In the genomic region with DNA sequence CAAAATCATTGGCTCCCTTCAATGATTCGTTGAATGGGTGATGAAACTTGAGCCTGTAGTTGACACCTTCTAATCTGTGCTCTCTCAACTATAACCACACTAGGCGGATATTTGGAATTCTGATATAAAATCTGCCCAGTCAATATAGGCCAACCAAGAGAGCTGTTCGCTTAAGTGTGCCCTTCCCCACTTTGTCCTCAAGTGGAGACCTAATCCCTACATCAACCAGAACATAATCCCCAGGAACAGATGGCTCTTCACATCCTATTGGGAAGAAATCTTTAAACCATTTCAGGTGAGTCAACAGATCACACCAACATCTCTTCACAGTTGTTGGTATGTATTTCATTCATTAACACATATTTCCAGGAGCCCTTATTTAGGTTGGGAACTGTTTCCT, we compare ENCODE assay signal across 1 cellular context. TPM values are rescaled to one million over a fixed set of nuclear protein-coding genes. Genes with fewer than 3 reads are reported as not detected.
"Had no signal": no experiment of that assay in that cellular context is flagged by ENCODE, and none has a peak within 500 bp of the region (broad histone marks: within the 10 kb centered on the region; RNA-seq: fewer than 3 reads in every experiment).

No MANE protein-coding gene starts in this region.

RNA-seq across cellular contexts. Expression of a gene that starts 33.4 kb away (rescaled TPM):
- total RNA-seq: RPMI7951 had no signal
